15 cellular contexts compared by ENCODE assay signal in the genomic region with DNA sequence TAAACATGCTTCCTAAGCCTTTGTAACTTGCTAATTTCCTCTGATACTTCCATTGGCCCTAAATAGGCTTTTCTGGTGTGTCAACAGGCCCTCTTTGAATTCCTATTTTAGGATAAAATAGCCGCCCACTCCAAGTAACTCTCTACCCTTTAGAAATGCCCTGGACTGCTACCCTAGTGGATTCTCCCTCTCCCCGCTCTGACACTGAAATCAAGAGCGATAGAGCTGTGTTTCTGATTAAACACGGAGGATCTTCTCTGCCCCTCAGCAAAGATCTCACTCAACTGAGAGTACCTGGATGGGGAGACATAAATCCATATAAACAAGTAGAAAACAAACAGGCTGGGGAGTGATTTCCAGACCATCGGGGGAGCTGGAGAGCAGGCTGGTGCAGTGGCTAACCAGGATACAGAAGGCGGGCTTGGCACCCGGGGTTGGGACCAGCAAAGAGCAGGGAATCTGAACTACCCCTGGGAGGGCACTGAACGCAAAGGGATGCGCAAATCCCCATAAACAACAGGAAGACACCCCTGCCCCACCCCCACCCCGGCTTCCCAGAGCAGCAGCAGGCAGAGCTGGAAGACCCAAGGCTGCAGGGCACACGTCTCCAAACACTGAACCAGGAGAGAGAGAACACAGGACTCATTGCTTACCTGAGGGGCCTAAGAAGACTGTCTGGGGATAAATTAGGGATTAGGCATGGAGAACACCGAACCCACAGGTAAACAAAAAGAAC. TPM values are rescaled to one million over a fixed set of nuclear protein-coding genes. Genes with fewer than 3 reads are reported as not detected.
DNase-seq lines count a peak whose midpoint lies in the region; TF ChIP-seq lines count a peak whose summit lies in the region.
"Had no signal": no experiment of that assay in that cellular context is flagged by ENCODE, and none has a peak within 500 bp of the region (broad histone marks: within the 10 kb centered on the region; RNA-seq: fewer than 3 reads in every experiment).

No MANE protein-coding gene starts in this region.

- H3K9me3 ChIP-seq in HUES48 (ENCODE audit: control insufficient read depth, insufficient read depth, low read length) (no peaks in the 10 kb centered on the region), colonic mucosa (no peaks in the 10 kb centered on the region), neural progenitor cell (ENCODE audit: low read depth) (no peaks in the 10 kb centered on the region)
- H3K9me3 ChIP-seq: ascending aorta, MG63, ovary had no signal

- peaks cover 39% of the 10 kb centered on the region for H3F3A ChIP-seq in neural progenitor cell (ENCODE audit: low read depth)

- intact Hi-C loops in colonic mucosa (cut with DNase I), result no loop called here

- H2AFZ ChIP-seq in neural progenitor cell (replicated peaks), result no peak overlapping the region

- H3K9me3 Mint-ChIP-seq in neural progenitor cell, result no peaks in the 10 kb centered on the region
- H3K9me3 Mint-ChIP-seq: activated CD4-positive, alpha-beta T cell treated with anti-CD3 and anti-CD28 coated beads, Interleukin-2, amount 10 ng/mL, durations not matched to agents 24 days and 14 days; stimulated activated naive CD8-positive, alpha-beta T cell treated with anti-CD3 and anti-CD28 coated beads, Interleukin-15, amount 100 ng/mL, for 72 hours had no signal

- peak overlapping the region; percentile 42 for H3K4me2 ChIP-seq in neural progenitor cell

- H3K4me3 ChIP-seq in HUES48 (ENCODE audit: low read depth, low read length) (no peak overlapping the region), colonic mucosa (no peak overlapping the region), neural progenitor cell (no peak overlapping the region)
- H3K4me3 ChIP-seq: MG63, ovary had no signal

- H3K9ac ChIP-seq in HUES48 (ENCODE audit: low read depth, low read length), result no peak overlapping the region
- peak overlapping the region in 1 of 2 donors; percentile 3 for H3K9ac ChIP-seq in colonic mucosa (ENCODE audit: low read depth in 2 of 2, low read length in 2 of 2)
- no peak overlapping the region for H3K9ac ChIP-seq in neural progenitor cell

- H3K4me3 Mint-ChIP-seq in neural progenitor cell, result peak overlapping the region; percentile 44
- H3K4me3 Mint-ChIP-seq: activated CD4-positive, alpha-beta T cell treated with anti-CD3 and anti-CD28 coated beads, Interleukin-2, amount 10 ng/mL, durations not matched to agents 24 days and 14 days; stimulated activated naive CD8-positive, alpha-beta T cell treated with anti-CD3 and anti-CD28 coated beads, Interleukin-15, amount 100 ng/mL, for 72 hours had no signal

- TF ChIP-seq CTCF in colonic mucosa (IDR thresholded peaks at IDR 0.05), result no peak
- no peak for TF ChIP-seq CTCF in neural progenitor cell (IDR thresholded peaks at IDR 0.05)

- H3K27ac ChIP-seq in HUES48 (ENCODE audit: low read depth, low read length), result peak overlapping the region; percentile 33
- H3K27ac ChIP-seq in colonic mucosa, result no peak overlapping the region
- H3K27ac ChIP-seq in neural progenitor cell, result no peak overlapping the region

- H3K36me3 ChIP-seq in HUES48 (ENCODE audit: control insufficient read depth, insufficient read depth, low read length), result no peaks in the 10 kb centered on the region
- H3K36me3 ChIP-seq in colonic mucosa, result no peaks in the 10 kb centered on the region
- no peaks in the 10 kb centered on the region for H3K36me3 ChIP-seq in neural progenitor cell
- H3K36me3 ChIP-seq: ascending aorta, MG63, ovary had no signal

- no peaks in the 10 kb centered on the region for H3K36me3 Mint-ChIP-seq in neural progenitor cell

- peaks cover 24% of the 10 kb centered on the region for H3K79me2 ChIP-seq in neural progenitor cell (ENCODE audit: low read depth)

- peak overlapping the region; percentile 9 for H3K27ac Mint-ChIP-seq in neural progenitor cell
- H3K27ac Mint-ChIP-seq: activated CD4-positive, alpha-beta T cell treated with anti-CD3 and anti-CD28 coated beads, Interleukin-2, amount 10 ng/mL, durations not matched to agents 24 days and 14 days; stimulated activated naive CD8-positive, alpha-beta T cell treated with anti-CD3 and anti-CD28 coated beads, Interleukin-15, amount 100 ng/mL, for 72 hours had no signal

- H3K4me1 ChIP-seq in HUES48 (ENCODE audit: control insufficient read depth, insufficient read depth, low read length) (peaks cover 35% of the 10 kb centered on the region), colonic mucosa (peaks cover 13% of the 10 kb centered on the region), neural progenitor cell (peaks cover 33% of the 10 kb centered on the region)

- peaks cover 33% of the 10 kb centered on the region for H3K4me1 Mint-ChIP-seq in neural progenitor cell

- peaks cover 15% of the 10 kb centered on the region for H3K27me3 Mint-ChIP-seq in neural progenitor cell (ENCODE audit: insufficient read depth, low read depth)
- H3K27me3 Mint-ChIP-seq: stimulated activated naive CD8-positive, alpha-beta T cell treated with anti-CD3 and anti-CD28 coated beads, Interleukin-15, amount 100 ng/mL, for 72 hours had no signal

- peak; percentile 32 for DNase-seq in DMS53 (lab: John Stamatoyannopoulos, UW)
- no peak for DNase-seq in DMS53 treated with DMSO at 0.1 percent for 48 hours (lab: John Stamatoyannopoulos, UW; ENCODE audit: unreplicated experiment)
- peak; percentile 17 for DNase-seq in colonic mucosa
- DNase-seq in neural progenitor cell (ENCODE audit: low spot score), result peak; percentile 39
- DNase-seq in T1000 (lab: John Stamatoyannopoulos, UW), result no peak
- DNase-seq in SW480 (ENCODE audit: low spot score), result no peak
- no peak for DNase-seq in stimulated activated naive CD4-positive, alpha-beta T cell treated with Interleukin-2 at 50 U/mL for 16 hours (lab: John Stamatoyannopoulos, UW)
- DNase-seq: activated CD4-positive, alpha-beta T cell treated with anti-CD3 and anti-CD28 coated beads, Interleukin-2, amount 10 ng/mL, durations not matched to agents 24 days and 14 days; COR-L47; MG63; stimulated activated naive CD8-positive, alpha-beta T cell treated with anti-CD3 and anti-CD28 coated beads, Interleukin-15, amount 100 ng/mL, for 72 hours; T-helper 2 cell had no signal

- H4K20me1 ChIP-seq in neural progenitor cell (ENCODE audit: low read depth), result peaks cover 32% of the 10 kb centered on the region

- H3K27me3 ChIP-seq in HUES48 (ENCODE audit: control insufficient read depth, insufficient read depth, low read length), result peaks cover 7% of the 10 kb centered on the region
- no peaks in the 10 kb centered on the region for H3K27me3 ChIP-seq in colonic mucosa
- peaks cover 33% of the 10 kb centered on the region for H3K27me3 ChIP-seq in neural progenitor cell
- H3K27me3 ChIP-seq: ascending aorta, MG63, ovary had no signal

RNA-seq across cellular contexts. Expression of gene ASB13, which starts 2.5 kb away (rescaled TPM):
- total RNA-seq in colonic mucosa (10 to 100 TPM; 36.1 to 36.2 TPM), neural progenitor cell (ENCODE audit: low replicate concordance) (15.0 and 18.1 TPM in 2 replicates)

RNA-seq across cellular contexts. Expression of gene TASOR2, which starts 20.8 kb away (rescaled TPM):
- total RNA-seq in colonic mucosa (10 to 100 TPM; 41.4 to 57.2 TPM), neural progenitor cell (ENCODE audit: low replicate concordance) (32.7 and 39.0 TPM in 2 replicates)

Comparison
In these comparisons a context has a peak if more than half of its experiments do, and no peak if none do; other contexts are left out.
1. DNase-seq: peak in DMS53 (single experiment), colonic mucosa (single experiment) and neural progenitor cell (single experiment); none in DMS53 treated with DMSO at 0.1 percent for 48 hours (single experiment), T1000 (single experiment), SW480 (single experiment) and stimulated activated naive CD4-positive, alpha-beta T cell treated with Interleukin-2 at 50 U/mL for 16 hours (single experiment).